ENCODE assay signal across 20 cellular contexts in genomic region chr1:196259291-196259690, GRCh38.
"Had no signal": no experiment of that assay in that cellular context is flagged by ENCODE, and none has a peak within 500 bp of the region (broad histone marks: within the 10 kb centered on the region; RNA-seq: fewer than 3 reads in every experiment).

No MANE protein-coding gene starts in this region.

- H2AFZ ChIP-seq: parathyroid adenoma had no signal

- H3K9me3 ChIP-seq: prostate gland, right lobe of liver, suprapubic skin, thyroid gland, upper lobe of left lung, uterus had no signal

- H3K4me3 ChIP-seq: heart left ventricle, prostate gland, right lobe of liver, suprapubic skin, thyroid gland, upper lobe of left lung, uterus had no signal

- DNase-seq: effector CD4-positive, alpha-beta T cell; endodermal cell; heart left ventricle; hippocampal formation; left colon; mesendoderm; naive B cell; retina; right lobe of liver; stimulated activated CD4-positive, alpha-beta T cell treated with anti-CD3 and anti-CD28 coated beads, Interleukin-4, amount 100 ng/mL, for 1 hour; stimulated activated CD8-positive, alpha-beta memory T cell treated with anti-CD3 and anti-CD28 coated beads, Interleukin-4, amount 100 ng/mL, for 48 hours; stimulated activated naive CD8-positive, alpha-beta T cell treated with anti-CD3 and anti-CD28 coated beads, Interleukin-15, Interleukin-2, amounts not matched to agents 100 U/mL and 50 U/mL, for 24 hours; thyroid gland; upper lobe of left lung; uterus had no signal

- H3K9ac ChIP-seq: parathyroid adenoma had no signal

- H3K4me1 ChIP-seq: heart left ventricle, parathyroid adenoma, prostate gland, right lobe of liver, suprapubic skin, thyroid gland, upper lobe of left lung, uterus had no signal

- H3K79me2 ChIP-seq: parathyroid adenoma had no signal

- H3K27ac ChIP-seq: heart left ventricle, parathyroid adenoma, prostate gland, right lobe of liver, suprapubic skin, thyroid gland, upper lobe of left lung, uterus had no signal

- FAIRE-seq: frontal cortex had no signal

- H3K27me3 ChIP-seq: heart left ventricle, right lobe of liver, suprapubic skin, thyroid gland, upper lobe of left lung, uterus had no signal

- H3K36me3 ChIP-seq: heart left ventricle, prostate gland, right lobe of liver, suprapubic skin, thyroid gland, upper lobe of left lung, uterus had no signal

- ATAC-seq: heart left ventricle; left colon; right lobe of liver; stimulated activated effector memory CD8-positive, alpha-beta T cell treated with anti-CD3 and anti-CD28 coated beads, Interleukin-12 subunit alpha, Interleukin-12 subunit beta, amount 100 ng/mL, for 72 hours; stimulated activated naive CD8-positive, alpha-beta T cell treated with anti-CD3 and anti-CD28 coated beads, Interleukin-15, Interleukin-2, amounts not matched to agents 100 U/mL and 50 U/mL, for 24 hours had no signal
